Comparison of ENCODE assay signal across 8 cellular contexts in the genomic region with DNA sequence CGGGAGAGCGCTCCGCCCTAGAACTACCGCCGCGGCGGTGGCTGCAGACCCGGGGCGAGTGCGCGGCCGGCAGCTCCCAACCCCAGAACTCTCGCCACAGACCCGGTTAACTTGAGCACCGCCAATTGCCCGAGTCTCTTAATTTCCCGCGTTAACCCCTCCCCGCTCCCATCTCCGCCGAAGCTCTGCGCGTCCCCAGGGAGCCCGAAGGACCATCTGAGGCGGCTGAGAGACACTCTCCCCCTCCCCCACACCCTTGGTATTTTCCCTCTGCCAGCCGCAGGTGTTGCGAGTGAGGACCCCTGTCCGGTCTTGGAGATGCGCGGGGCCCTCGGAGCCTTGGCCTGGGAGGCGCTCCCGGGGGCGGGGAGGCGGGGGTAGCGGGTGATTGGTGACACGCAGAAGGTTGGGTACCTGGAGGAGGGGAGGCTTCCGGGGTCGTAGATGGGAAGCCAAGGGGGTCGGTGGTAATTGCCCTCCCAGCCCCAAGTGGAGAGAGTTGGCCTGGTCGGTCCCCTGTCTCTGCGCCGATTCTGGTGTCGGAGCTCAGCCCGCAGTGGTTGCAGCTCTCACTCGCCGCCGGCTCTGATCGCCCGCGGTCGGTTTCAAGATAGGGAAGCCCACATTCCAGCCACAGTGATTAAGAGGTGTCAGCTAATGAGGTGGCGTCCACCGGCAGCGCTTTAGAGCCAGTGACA. TPM values are rescaled to one million over a fixed set of nuclear protein-coding genes. Genes with fewer than 3 reads are reported as not detected.
DNase-seq lines count a peak whose midpoint lies in the region; ATAC-seq, FAIRE-seq and TF ChIP-seq lines count a peak whose summit lies in the region.

No MANE protein-coding gene starts in this region.

- in situ Hi-C loops in astrocyte of the cerebellum (cut with HindIII; ENCODE audit: low sequenced_read_pairs), result loop anchor here (5.0 kb wide), 2 partner anchors 77 to 233 kb away; no protein-coding TSS in a partner anchor

- H3K4me1 ChIP-seq in kidney (ENCODE audit: control insufficient read depth in 1 of 2, insufficient read depth in 1 of 2, low read depth in 1 of 2, low read length in 2 of 2), result peaks cover 0 to 4% of the 10 kb centered on the region in 2 donors
- H3K4me1 ChIP-seq in adrenal gland (replicated peaks in 1 of 2), result peaks cover 5 to 16% of the 10 kb centered on the region in 2 donors

- H3K4me3 ChIP-seq in astrocyte of the cerebellum (ENCODE audit: low read depth, low read length), result peak overlapping the region; percentile 15
- peak overlapping the region; percentile 36 to 48 for H3K4me3 ChIP-seq in kidney (ENCODE audit: low read length in 2 of 2)
- peak overlapping the region in 1 of 4 donors; percentile 66 for H3K4me3 ChIP-seq in adrenal gland

- no peaks in the 10 kb centered on the region for H3K27me3 ChIP-seq in adrenal gland

- H3K36me3 ChIP-seq in kidney (ENCODE audit: control insufficient read depth in 1 of 2, insufficient read depth in 2 of 2, low read length in 2 of 2), result no peaks in the 10 kb centered on the region
- no peaks in the 10 kb centered on the region for H3K36me3 ChIP-seq in adrenal gland (replicated peaks in 1 of 2)

- no peak for TF ChIP-seq CTCF in astrocyte of the cerebellum (IDR thresholded peaks at IDR 0.05; ENCODE audit: low read depth, low read length, missing control alignments)
- TF ChIP-seq CTCF in kidney (IDR thresholded peaks at IDR 0.05; ENCODE audit: borderline replicate concordance, extremely low read depth, insufficient read depth), result no peak
- no peak for TF ChIP-seq CTCF in adrenal gland (IDR thresholded peaks at IDR 0.05)

- DNase-seq in NCI-H345 (lab: John Stamatoyannopoulos, UW), result peak; percentile 48
- no peak for DNase-seq in astrocyte of the cerebellum (ENCODE audit: low read depth)
- peak; percentile 71 for DNase-seq in kidney
- DNase-seq in stimulated activated CD4-positive, alpha-beta T cell treated with anti-CD3 and anti-CD28 coated beads, TNF-alpha, amount 100 ng/mL, for 4 hours (ENCODE audit: low read depth in 3 of 3), result peak in 2 of 3 experiments; percentile 2 to 8
- no peak for DNase-seq in adrenal gland

- no peak for TF ChIP-seq POLR2A in adrenal gland (IDR thresholded peaks at IDR 0.05)

- H3K9me3 ChIP-seq in kidney (ENCODE audit: control insufficient read depth in 1 of 2, low read length in 2 of 2), result no peaks in the 10 kb centered on the region
- H3K9me3 ChIP-seq in adrenal gland (replicated peaks in 1 of 3), result no peaks in the 10 kb centered on the region

- intact Hi-C loops in kidney (cut with DNase I), result no loop called here
- intact Hi-C loops in adrenal gland (cut with DNase I), result no loop called here

- peak overlapping the region in 1 of 2 donors; percentile 34 for H3K9ac ChIP-seq in kidney (ENCODE audit: low read length in 2 of 2)

- no peak for FAIRE-seq in kidney (lab: Jason Lieb, UNC)

- ATAC-seq in GM19351 (IDR thresholded peaks at IDR 0.05; ENCODE audit: unreplicated experiment) (peak; percentile 35), HG02938 (IDR thresholded peaks at IDR 0.05; ENCODE audit: unreplicated experiment) (no peak), HG03097 (IDR thresholded peaks at IDR 0.05; ENCODE audit: low FRiP score, unreplicated experiment) (no peak)

- H3K27ac ChIP-seq in kidney (ENCODE audit: low read depth in 2 of 2, low read length in 2 of 2), result no peak overlapping the region
- no peak overlapping the region for H3K27ac ChIP-seq in adrenal gland

- 2 to 6% (median 3%) methylated on average over 7 to 55 of the region's 55 CpGs for WGBS in adrenal gland, 4 donors

RNA-seq across cellular contexts. Expression of gene SUSD4, which starts 0.9 kb away (rescaled TPM):
- total RNA-seq in kidney, result 14.0 TPM
- 23.7 TPM for polyA plus RNA-seq in kidney (ENCODE audit: insufficient read depth, low read depth, low replicate concordance)
- total RNA-seq in adrenal gland, result 10 to 100 TPM in 1 of 8 donors, 1 to 10 TPM in 7; 2.6 to 11.8 (median 6.7) TPM
- 10 to 100 TPM in 2 of 3 donors, 1 to 10 TPM in 1; 7.1 to 26.9 (median 12.6) TPM for polyA plus RNA-seq in adrenal gland

RNA-seq across cellular contexts. Expression of gene CCDC185, which starts 28.4 kb away (rescaled TPM):
- total RNA-seq in kidney (0.13 TPM), adrenal gland (not detected)
- polyA plus RNA-seq in kidney (ENCODE audit: insufficient read depth, low read depth, low replicate concordance) (not detected), adrenal gland (not detected)

Comparison
In these comparisons a context has a peak if more than half of its experiments do, and no peak if none do; other contexts are left out.
1. DNase-seq: peak in NCI-H345 (single experiment), kidney (single experiment) and stimulated activated CD4-positive, alpha-beta T cell treated with anti-CD3 and anti-CD28 coated beads, TNF-alpha, amount 100 ng/mL, for 4 hours (2 of 3); none in astrocyte of the cerebellum (single experiment) and adrenal gland (0 of 7).